Comparison of ENCODE assay signal across 8 cellular contexts in genomic region chr3:100333970-100334339, GRCh38. TPM values are rescaled to one million over a fixed set of nuclear protein-coding genes. Genes with fewer than 3 reads are reported as not detected.
A peak's percentile ranks its signal among the peaks of the same experiment; 100 is the strongest.
DNase-seq lines count a peak whose midpoint lies in the region; TF ChIP-seq lines count a peak whose summit lies in the region.

No MANE protein-coding gene starts in this region.

- H3K27ac ChIP-seq in brain microvascular endothelial cell: no peak overlapping the region
- peak overlapping the region; percentile 33 for H3K27ac ChIP-seq in mesenchymal stem cell (ENCODE audit: low read length, poor library complexity, severe bottlenecking)

- peaks cover 3% of the 10 kb centered on the region for H3K36me3 Mint-ChIP-seq in activated naive CD4-positive, alpha-beta T cell treated with anti-CD3 and anti-CD28 coated beads for 36 hours (ENCODE audit: low read depth)
- H3K36me3 Mint-ChIP-seq in type B pancreatic cell: peaks cover 3% of the 10 kb centered on the region

- H4K8ac ChIP-seq in mesenchymal stem cell (ENCODE audit: low read length): peak overlapping the region; percentile 66

- H3K23ac ChIP-seq in mesenchymal stem cell (ENCODE audit: low read length in 2 of 2): peak overlapping the region in 1 of 2 experiments; percentile 53

- peak overlapping the region; percentile 1 for H4K91ac ChIP-seq in mesenchymal stem cell (ENCODE audit: low read length)

- H3K14ac ChIP-seq in mesenchymal stem cell (ENCODE audit: low read length in 2 of 2): peak overlapping the region in 1 of 2 experiments; percentile 29

- no peaks in the 10 kb centered on the region for H3K9me3 Mint-ChIP-seq in activated naive CD4-positive, alpha-beta T cell treated with anti-CD3 and anti-CD28 coated beads for 36 hours
- no peaks in the 10 kb centered on the region for H3K9me3 Mint-ChIP-seq in type B pancreatic cell

- peak overlapping the region; percentile 64 to 76 for H3K18ac ChIP-seq in mesenchymal stem cell (ENCODE audit: low read depth in 1 of 2, low read length in 2 of 2)

- intact Hi-C loops in activated naive CD4-positive, alpha-beta T cell treated with anti-CD3 and anti-CD28 coated beads for 36 hours (cut with micrococcal nuclease): loop anchor here (1.0 to 10.0 kb wide), 7 partner anchors 16 to 1241 kb away; partner anchors contain the start of genes LNP1, PCNP, TBC1D23 and TMEM45A

- peaks cover 12% of the 10 kb centered on the region for H3K4me1 ChIP-seq in mesenchymal stem cell (ENCODE audit: control insufficient read depth, insufficient read depth, low read depth, low read length)

- in situ Hi-C loops in brain microvascular endothelial cell (cut with HindIII; ENCODE audit: low pct_ligation_motif_present, low sequenced_read_pairs): no loop called here

- H2AFZ ChIP-seq in mesenchymal stem cell (ENCODE audit: low read depth, low read length): peak overlapping the region; percentile 98

- peak overlapping the region in 1 of 2 experiments; percentile 76 for H3K4ac ChIP-seq in mesenchymal stem cell (ENCODE audit: low read depth in 1 of 2, low read length in 2 of 2)

- H3K4me3 ChIP-seq in brain microvascular endothelial cell (ENCODE audit: low read depth, low read length) (peak overlapping the region; percentile 70), mesenchymal stem cell (ENCODE audit: insufficient read depth in 1 of 2, low read depth in 1 of 2, low read length in 2 of 2) (peak overlapping the region; percentile 73 to 77)

- H3K36me3 ChIP-seq in brain microvascular endothelial cell (replicated peaks): no peaks in the 10 kb centered on the region
- peaks cover 4 to 8% of the 10 kb centered on the region in 2 experiments for H3K36me3 ChIP-seq in mesenchymal stem cell (ENCODE audit: control insufficient read depth in 1 of 2, insufficient read depth in 2 of 2, low read depth in 1 of 2, low read length in 2 of 2)

- H2BK5ac ChIP-seq in mesenchymal stem cell (ENCODE audit: low read depth, low read length, poor library complexity, severe bottlenecking): no peak overlapping the region

- TF ChIP-seq CTCF in brain microvascular endothelial cell (IDR thresholded peaks at IDR 0.05; ENCODE audit: low read depth, low read length, missing control alignments): no peak
- TF ChIP-seq CTCF in type B pancreatic cell (conservative IDR thresholded peaks at IDR 0.05): no peak

- WGBS in mesenchymal stem cell: 64% methylated on average over 9 of the region's 9 CpGs

- peak overlapping the region in 1 of 2 experiments; percentile 80 for H2BK12ac ChIP-seq in mesenchymal stem cell (ENCODE audit: low read length in 2 of 2)

- no peak overlapping the region for H2AK5ac ChIP-seq in mesenchymal stem cell (ENCODE audit: low read length, severe bottlenecking)

- H3K79me1 ChIP-seq in mesenchymal stem cell (replicated peaks; ENCODE audit: low read length, poor library complexity, severe bottlenecking): peaks cover 16% of the 10 kb centered on the region

- no peak overlapping the region for H2BK15ac ChIP-seq in mesenchymal stem cell (ENCODE audit: low read depth, poor library complexity, severe bottlenecking)

- peak overlapping the region; percentile 79 for H3K4me2 ChIP-seq in mesenchymal stem cell (ENCODE audit: low read length, poor library complexity, severe bottlenecking)

- peak overlapping the region; percentile 55 for H3K27ac Mint-ChIP-seq in activated naive CD4-positive, alpha-beta T cell treated with anti-CD3 and anti-CD28 coated beads for 36 hours
- peak overlapping the region; percentile 74 for H3K27ac Mint-ChIP-seq in type B pancreatic cell

- CTCF ChIA-PET in activated naive CD4-positive, alpha-beta T cell treated with anti-CD3 and anti-CD28 coated beads for 36 hours (lab: Charles Lee): interaction anchor here (0.7 kb wide), 1 partner anchor 67 kb away, joined by 3 read pairs; no protein-coding TSS in a partner anchor

- DNase-seq in activated naive CD4-positive, alpha-beta T cell treated with anti-CD3 and anti-CD28 coated beads for 36 hours: no peak
- DNase-seq in activated naive CD4-positive, alpha-beta T cell treated with anti-CD3 and anti-CD28 coated beads, Interleukin-2, amount 50 U/mL, for 16 hours: no peak
- no peak for DNase-seq in brain microvascular endothelial cell
- no peak for DNase-seq in mesenchymal stem cell
- DNase-seq in type B pancreatic cell (ENCODE audit: extremely low spot score, unreplicated experiment): no peak
- DNase-seq in glomerular visceral epithelial cell (ENCODE audit: extremely low spot score): no peak
- DNase-seq in NCI-H524 treated with DMSO at 0.1 percent for 48 hours (lab: John Stamatoyannopoulos, UW): no peak
- DNase-seq in NCI-H2196 treated with DMSO at 0.1 percent for 48 hours (lab: John Stamatoyannopoulos, UW; ENCODE audit: unreplicated experiment): no peak

- H3K27me3 ChIP-seq in brain microvascular endothelial cell (replicated peaks): no peaks in the 10 kb centered on the region
- no peaks in the 10 kb centered on the region for H3K27me3 ChIP-seq in mesenchymal stem cell (ENCODE audit: control insufficient read depth in 1 of 2, insufficient read depth in 1 of 2, low read length in 2 of 2)

- peak overlapping the region; percentile 80 for H3K9ac ChIP-seq in mesenchymal stem cell (ENCODE audit: low read length)

- H3K27me3 Mint-ChIP-seq in activated naive CD4-positive, alpha-beta T cell treated with anti-CD3 and anti-CD28 coated beads for 36 hours (ENCODE audit: low read depth): no peaks in the 10 kb centered on the region
- no peaks in the 10 kb centered on the region for H3K27me3 Mint-ChIP-seq in type B pancreatic cell

- H3K4me1 Mint-ChIP-seq in activated naive CD4-positive, alpha-beta T cell treated with anti-CD3 and anti-CD28 coated beads for 36 hours (ENCODE audit: low read depth): peaks cover 26% of the 10 kb centered on the region
- H3K4me1 Mint-ChIP-seq in type B pancreatic cell (ENCODE audit: unreplicated experiment): peaks cover 11% of the 10 kb centered on the region

- H3K4me3 Mint-ChIP-seq in activated naive CD4-positive, alpha-beta T cell treated with anti-CD3 and anti-CD28 coated beads for 36 hours: peak overlapping the region; percentile 74
- H3K4me3 Mint-ChIP-seq in type B pancreatic cell: peak overlapping the region; percentile 88

- H2BK120ac ChIP-seq in mesenchymal stem cell (ENCODE audit: low read depth, low read length): no peak overlapping the region

- no peaks in the 10 kb centered on the region for H3K9me3 ChIP-seq in mesenchymal stem cell (ENCODE audit: control insufficient read depth, low read length)

RNA-seq across cellular contexts. Expression of gene NIT2, which starts 0.6 kb away (rescaled TPM):
- total RNA-seq in activated naive CD4-positive, alpha-beta T cell treated with anti-CD3 and anti-CD28 coated beads for 36 hours: 10 to 100 TPM; 69.1 to 76.0 TPM
- 23.0 TPM for polyA plus RNA-seq in mesenchymal stem cell (2013, experiment 1 of 2)
- polyA plus RNA-seq in mesenchymal stem cell (2013, experiment 2 of 2): 23.8 TPM
- 33.2 and 34.5 TPM in 2 replicates for total RNA-seq in type B pancreatic cell (ENCODE audit: low replicate concordance)
